Comparison of ENCODE assay signal across 14 cellular contexts in the genomic region with DNA sequence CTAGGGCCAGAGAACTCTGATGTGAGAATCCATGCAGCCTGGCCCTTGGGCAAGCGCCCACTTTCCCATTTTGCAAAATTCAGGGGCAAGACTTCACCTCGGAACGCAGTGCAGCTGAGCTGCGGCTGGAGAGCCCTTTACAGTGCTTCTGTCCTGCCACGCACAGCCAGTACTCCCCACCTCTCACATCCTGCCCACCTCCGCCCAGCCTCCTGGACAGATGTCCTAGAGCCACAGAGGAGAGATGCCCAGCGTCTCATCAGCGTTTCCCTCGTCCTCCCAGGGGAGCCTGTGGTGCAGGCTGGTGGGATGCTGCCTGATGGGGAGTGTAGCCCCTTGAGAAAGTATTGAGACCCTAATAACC. TPM values are rescaled to one million over a fixed set of nuclear protein-coding genes. Genes with fewer than 3 reads are reported as not detected.
DNase-seq lines count a peak whose midpoint lies in the region; ATAC-seq and TF ChIP-seq lines count a peak whose summit lies in the region.
"Had no signal": no experiment of that assay in that cellular context is flagged by ENCODE, and none has a peak within 500 bp of the region (broad histone marks: within the 10 kb centered on the region; RNA-seq: fewer than 3 reads in every experiment).

No MANE protein-coding gene starts in this region.

- POLR2A ChIA-PET in T-cell (lab: Charles Lee): interaction anchor here (0.6 to 1.0 kb wide), 6 partner anchors 11 to 324 kb away, joined by 3 to 12 read pairs (median 6); no protein-coding TSS in a partner anchor

- TF ChIP-seq CTCF in coronary artery (IDR thresholded peaks at IDR 0.05): no peak
- TF ChIP-seq CTCF in stomach (IDR thresholded peaks at IDR 0.05): no peak

- H3K36me3 ChIP-seq in stomach: peaks cover 0 to 38% (median 4%) of the 10 kb centered on the region in 4 donors
- H3K36me3 ChIP-seq: pancreas had no signal

- H3K36me3 Mint-ChIP-seq in activated naive CD4-positive, alpha-beta T cell treated with anti-CD3 and anti-CD28 coated beads for 36 hours (ENCODE audit: low read depth): peaks cover 29% of the 10 kb centered on the region
- H3K36me3 Mint-ChIP-seq in T-cell: peaks cover 27% of the 10 kb centered on the region

- peaks cover 23% of the 10 kb centered on the region for H3K4me1 Mint-ChIP-seq in activated naive CD4-positive, alpha-beta T cell treated with anti-CD3 and anti-CD28 coated beads for 36 hours (ENCODE audit: low read depth)
- peaks cover 30 to 44% (median 41%) of the 10 kb centered on the region in 3 donors for H3K4me1 Mint-ChIP-seq in T-cell

- H3K4me3 ChIP-seq in coronary artery (no peak overlapping the region), stomach (no peak overlapping the region)
- H3K4me3 ChIP-seq: pancreas had no signal

- no peak for TF ChIP-seq EP300 in stomach (IDR thresholded peaks at IDR 0.05)

- ATAC-seq in T-cell (replicated peaks in 1 of 4): no peak
- no peak for ATAC-seq in HG02973 (IDR thresholded peaks at IDR 0.05; ENCODE audit: unreplicated experiment)
- ATAC-seq: pancreas had no signal

- WGBS in stomach, 5 donors: 66 to 81% (median 79%) methylated on average over 4 to 9 of the region's 9 CpGs

- intact Hi-C loops in activated naive CD4-positive, alpha-beta T cell treated with anti-CD3 and anti-CD28 coated beads for 36 hours (cut with micrococcal nuclease): no loop called here
- intact Hi-C loops in stomach (cut with DNase I; ENCODE audit: low total_unique reads): no loop called here

- H3K4me3 Mint-ChIP-seq in activated naive CD4-positive, alpha-beta T cell treated with anti-CD3 and anti-CD28 coated beads for 36 hours: peak overlapping the region; percentile 18
- no peak overlapping the region for H3K4me3 Mint-ChIP-seq in T-cell
- H3K4me3 Mint-ChIP-seq: dendritic cell treated with granulocyte-macrophage colony-stimulating factor and Interleukin-4, amounts not matched to agents 40 ng/mL and 50 ng/mL, for 4 days had no signal

- no peaks in the 10 kb centered on the region for H3K9me3 ChIP-seq in stomach
- H3K9me3 ChIP-seq: pancreas had no signal

- no peak for TF ChIP-seq POLR2A in stomach (IDR thresholded peaks at IDR 0.05)

- no peak overlapping the region for H3K27ac ChIP-seq in coronary artery
- H3K27ac ChIP-seq in stomach: no peak overlapping the region
- H3K27ac ChIP-seq: HL-60, pancreas had no signal

- H3K27me3 Mint-ChIP-seq in activated naive CD4-positive, alpha-beta T cell treated with anti-CD3 and anti-CD28 coated beads for 36 hours (ENCODE audit: low read depth): no peaks in the 10 kb centered on the region
- H3K27me3 Mint-ChIP-seq in T-cell: no peaks in the 10 kb centered on the region

- H3K9me3 Mint-ChIP-seq in activated naive CD4-positive, alpha-beta T cell treated with anti-CD3 and anti-CD28 coated beads for 36 hours: no peaks in the 10 kb centered on the region
- no peaks in the 10 kb centered on the region for H3K9me3 Mint-ChIP-seq in T-cell
- H3K9me3 Mint-ChIP-seq: dendritic cell treated with granulocyte-macrophage colony-stimulating factor and Interleukin-4, amounts not matched to agents 40 ng/mL and 50 ng/mL, for 4 days had no signal

- peaks cover 0 to 10% (median 0%) of the 10 kb centered on the region in 4 donors for H3K4me1 ChIP-seq in stomach
- H3K4me1 ChIP-seq: pancreas had no signal

- DNase-seq in activated naive CD4-positive, alpha-beta T cell treated with anti-CD3 and anti-CD28 coated beads for 36 hours: peak; percentile 21
- DNase-seq in activated naive CD4-positive, alpha-beta T cell treated with anti-CD3 and anti-CD28 coated beads, Interleukin-2, amount 50 U/mL, for 16 hours: no peak
- DNase-seq in T-cell (peak in 1 of 34 experiments; percentile 20), coronary artery (ENCODE audit: low spot score) (peak; percentile 45), stomach (peak; percentile 17), NCI-H2029 treated with DMSO at 0.1 percent for 48 hours (lab: John Stamatoyannopoulos, UW) (no peak), SW 1271 (lab: John Stamatoyannopoulos, UW) (no peak)
- DNase-seq: anterior cingulate cortex, DMS53, mammary epithelial cell had no signal

- peak overlapping the region; percentile 70 for H3K27ac Mint-ChIP-seq in activated naive CD4-positive, alpha-beta T cell treated with anti-CD3 and anti-CD28 coated beads for 36 hours
- H3K27ac Mint-ChIP-seq in T-cell: peak overlapping the region; percentile 8 to 62
- H3K27ac Mint-ChIP-seq: dendritic cell treated with granulocyte-macrophage colony-stimulating factor and Interleukin-4, amounts not matched to agents 40 ng/mL and 50 ng/mL, for 4 days had no signal

- H3K27me3 ChIP-seq in stomach: peaks cover 0 to 60% (median 6%) of the 10 kb centered on the region in 3 donors
- H3K27me3 ChIP-seq: pancreas had no signal

- CTCF ChIA-PET in activated naive CD4-positive, alpha-beta T cell treated with anti-CD3 and anti-CD28 coated beads for 36 hours (lab: Charles Lee): no interaction called here
- CTCF ChIA-PET in T-cell (lab: Charles Lee): interaction anchor here (0.6 to 0.7 kb wide), 4 partner anchors 31 to 1279 kb away, joined by 3 to 4 read pairs (median 4); no protein-coding TSS in a partner anchor

RNA-seq across cellular contexts. Expression of a gene that starts 29.6 kb away (rescaled TPM):
- 10 to 100 TPM; 72.3 to 83.8 TPM for total RNA-seq in activated naive CD4-positive, alpha-beta T cell treated with anti-CD3 and anti-CD28 coated beads for 36 hours
- total RNA-seq in T-cell (100 to 1,000 TPM; 140 to 220 (median 145) TPM), stomach (1 to 10 TPM in 3 of 5 donors, under 1 TPM in 1, not detected in 1; 0.29 to 6.1 (median 3.2) TPM)
- polyA plus RNA-seq in stomach: 1 to 10 TPM; 1.5 to 4.0 (median 2.6) TPM

Comparison
In these comparisons a context has a peak if more than half of its experiments do, and no peak if none do; other contexts are left out.
1. DNase-seq: peak in activated naive CD4-positive, alpha-beta T cell treated with anti-CD3 and anti-CD28 coated beads for 36 hours (single experiment), coronary artery (single experiment) and stomach (single experiment); none in activated naive CD4-positive, alpha-beta T cell treated with anti-CD3 and anti-CD28 coated beads, Interleukin-2, amount 50 U/mL, for 16 hours (single experiment), NCI-H2029 treated with DMSO at 0.1 percent for 48 hours (single experiment) and SW 1271 (0 of 2).
2. RNA of a gene that starts 29.6 kb away (total RNA-seq): 140 to 220 TPM in T-cell and 72.3 to 83.8 TPM in activated naive CD4-positive, alpha-beta T cell treated with anti-CD3 and anti-CD28 coated beads for 36 hours; 0.29 to 6.1 TPM in stomach; every median in the first group is over 10 times any median in the second.